In the genomic region with DNA sequence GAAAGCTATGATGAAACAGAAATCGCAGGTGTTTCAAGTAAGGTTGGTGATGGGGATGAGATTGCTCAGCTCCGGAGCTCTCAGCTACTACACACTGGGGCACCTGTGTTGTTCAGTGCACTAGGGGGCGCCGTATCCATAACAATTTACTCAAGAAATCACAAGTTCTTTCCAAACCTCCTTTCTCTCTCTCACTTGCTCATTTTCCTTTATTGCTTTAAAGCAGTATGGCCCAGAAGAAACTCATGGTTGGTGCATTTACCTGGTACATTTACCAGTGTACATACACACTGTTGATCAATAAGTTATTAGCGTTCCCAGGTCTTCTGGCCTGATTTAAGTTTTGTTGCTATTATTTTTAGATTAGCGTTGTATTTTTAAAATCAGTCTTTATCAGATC, we compare ENCODE assay signal across 8 cellular contexts.
A peak's percentile ranks its signal among the peaks of the same experiment; 100 is the strongest.
DNase-seq lines count a peak whose midpoint lies in the region; ATAC-seq, FAIRE-seq and TF ChIP-seq lines count a peak whose summit lies in the region.

No MANE protein-coding gene starts in this region.

- no peaks in the 10 kb centered on the region for H3F3A ChIP-seq in MM.1S (ENCODE audit: insufficient read depth, low read length)

- WGBS in ovary, 3 donors: 27 to 34% (median 32%) methylated on average over 6 of the region's 6 CpGs
- WGBS in upper lobe of left lung, 2 donors: 27 to 33% methylated on average over 6 of the region's 6 CpGs

- H3K9ac ChIP-seq in MM.1S (ENCODE audit: low read length): no peak overlapping the region

- intact Hi-C loops in ovary (cut with DNase I): loop anchor here (5.0 to 10.0 kb wide), 5 partner anchors 232 to 432 kb away; a partner anchor contains a TSS

- H3K4me1 ChIP-seq in MM.1S (ENCODE audit: low read length) (no peaks in the 10 kb centered on the region), SJCRH30 (no peaks in the 10 kb centered on the region), ovary (ENCODE audit: insufficient read depth) (peaks cover 12% of the 10 kb centered on the region), upper lobe of left lung (peaks cover 4 to 15% (median 7%) of the 10 kb centered on the region in 4 donors)

- H3K4me3 ChIP-seq in MM.1S (ENCODE audit: low read length) (no peak overlapping the region), SJCRH30 (no peak overlapping the region), ovary (no peak overlapping the region), upper lobe of left lung (no peak overlapping the region)

- H3K9me3 ChIP-seq in MM.1S (replicated peaks; ENCODE audit: insufficient read depth, low read length) (no peaks in the 10 kb centered on the region), SJCRH30 (replicated peaks) (no peaks in the 10 kb centered on the region), ovary (no peaks in the 10 kb centered on the region), upper lobe of left lung (no peaks in the 10 kb centered on the region)

- H3K9me2 ChIP-seq in MM.1S (replicated peaks; ENCODE audit: insufficient read depth, low read length): no peaks in the 10 kb centered on the region

- FAIRE-seq in frontal cortex (lab: Jason Lieb, UNC): peak; percentile 21

- no peaks in the 10 kb centered on the region for H4K20me1 ChIP-seq in MM.1S (ENCODE audit: insufficient read depth, low read length)

- peak; percentile 56 for TF ChIP-seq CTCF in MM.1S (IDR thresholded peaks at IDR 0.05; ENCODE audit: low read length)
- TF ChIP-seq CTCF in ovary (IDR thresholded peaks at IDR 0.05): peak; percentile 17 to 68 (median 68)
- TF ChIP-seq CTCF in upper lobe of left lung (IDR thresholded peaks at IDR 0.05): peak; percentile 72 to 80 (median 75)

- TF ChIP-seq POLR2A in ovary (IDR thresholded peaks at IDR 0.05) (no peak), upper lobe of left lung (IDR thresholded peaks at IDR 0.05) (no peak)

- H3K27me3 ChIP-seq in MM.1S (replicated peaks; ENCODE audit: insufficient read depth, low read length): no peaks in the 10 kb centered on the region
- H3K27me3 ChIP-seq in SJCRH30: no peaks in the 10 kb centered on the region
- H3K27me3 ChIP-seq in ovary: no peaks in the 10 kb centered on the region
- H3K27me3 ChIP-seq in upper lobe of left lung: no peaks in the 10 kb centered on the region

- TF ChIP-seq EP300 in ovary (IDR thresholded peaks at IDR 0.05) (no peak), upper lobe of left lung (IDR thresholded peaks at IDR 0.05) (no peak)

- H2AFZ ChIP-seq in MM.1S (ENCODE audit: low read length): no peak overlapping the region

- H3K27ac ChIP-seq in MM.1S (ENCODE audit: low read length): no peak overlapping the region
- no peak overlapping the region for H3K27ac ChIP-seq in SJCRH30
- H3K27ac ChIP-seq in ovary: no peak overlapping the region
- no peak overlapping the region for H3K27ac ChIP-seq in upper lobe of left lung

- ATAC-seq in GM21619 (IDR thresholded peaks at IDR 0.05; ENCODE audit: unreplicated experiment) (peak; percentile 80), upper lobe of left lung (ENCODE audit: low FRiP score in 2 of 2) (peak; percentile 76 to 82)

- H3K4me2 ChIP-seq in MM.1S (ENCODE audit: low read depth, low read length): no peak overlapping the region

- no peaks in the 10 kb centered on the region for H3K36me3 ChIP-seq in MM.1S (replicated peaks; ENCODE audit: insufficient read depth, low read length)
- no peaks in the 10 kb centered on the region for H3K36me3 ChIP-seq in SJCRH30
- no peaks in the 10 kb centered on the region for H3K36me3 ChIP-seq in ovary
- no peaks in the 10 kb centered on the region for H3K36me3 ChIP-seq in upper lobe of left lung

- DNase-seq in D341Med (ENCODE audit: low spot score) (peak; percentile 75), MM.1S (peak; percentile 55), SJCRH30 (peak; percentile 75 to 77), frontal cortex (ENCODE audit: low spot score in 2 of 2) (peak; percentile 17 to 43), ovary (peak; percentile 75 to 87 (median 85)), upper lobe of left lung (peak in 1 of 2 donors; percentile 78)
- DNase-seq in activated effector memory CD4-positive, alpha-beta T cell treated with anti-CD3 and anti-CD28 coated beads, Interleukin-2, amount 50 U/mL, for 16 hours: peak; percentile 92

- H3K79me2 ChIP-seq in MM.1S (ENCODE audit: low read length): no peaks in the 10 kb centered on the region
